ENCODE assay signal across 13 cellular contexts in genomic region chr17:20234266-20234665, GRCh38.
DNase-seq lines count a peak whose midpoint lies in the region; ATAC-seq, FAIRE-seq and TF ChIP-seq lines count a peak whose summit lies in the region.
"Had no signal": no experiment of that assay in that cellular context is flagged by ENCODE, and none has a peak within 500 bp of the region (broad histone marks: within the 10 kb centered on the region; RNA-seq: fewer than 3 reads in every experiment).

No MANE protein-coding gene starts in this region.

- H3K36me3 ChIP-seq in psoas muscle (ENCODE audit: insufficient read depth in 1 of 2, low read depth in 1 of 2): peaks cover 0 to 7% of the 10 kb centered on the region in 2 donors
- H3K36me3 ChIP-seq: right lobe of liver had no signal

- intact Hi-C loops in psoas muscle (cut with DNase I): loop anchor here in 1 of 2 donors (5.0 kb wide), 1 partner anchor 78 kb away; no protein-coding TSS in a partner anchor

- H3K27ac Mint-ChIP-seq in activated naive CD4-positive, alpha-beta T cell treated with anti-CD3 and anti-CD28 coated beads, Interleukin-2, amount 50 U/mL, for 24 hours: peak overlapping the region; percentile 91

- H3K4me3 ChIP-seq in psoas muscle: no peak overlapping the region
- H3K4me3 ChIP-seq: right lobe of liver, tibial nerve had no signal

- no peaks in the 10 kb centered on the region for H3K27me3 ChIP-seq in psoas muscle (ENCODE audit: insufficient read depth in 3 of 3, low read length in 2 of 3)
- H3K27me3 ChIP-seq: right lobe of liver, tibial nerve had no signal

- TF ChIP-seq POLR2A in GM12892 (IDR thresholded peaks at IDR 0.05; ENCODE audit: low read depth, low read length): no peak

- no peak for ATAC-seq in psoas muscle
- ATAC-seq: right lobe of liver had no signal

- H3K27me3 Mint-ChIP-seq in activated naive CD4-positive, alpha-beta T cell treated with anti-CD3 and anti-CD28 coated beads, Interleukin-2, amount 50 U/mL, for 24 hours: no peaks in the 10 kb centered on the region

- no peak for DNase-seq in GM12892 (ENCODE audit: insufficient read length)
- peak; percentile 15 to 16 for DNase-seq in activated CD4-positive, alpha-beta T cell treated with anti-CD3 and anti-CD28 coated beads for 4 hours
- DNase-seq in stimulated activated CD4-positive, alpha-beta T cell treated with anti-CD3 and anti-CD28 coated beads, TNF-alpha, amount 100 ng/mL, for 1 hour (ENCODE audit: low read depth in 3 of 3, low spot score in 1 of 3): peak in 2 of 3 donors; percentile 5 to 14
- DNase-seq in CD1c-positive myeloid dendritic cell (ENCODE audit: extremely low spot score): no peak
- no peak for DNase-seq in psoas muscle
- no peak for DNase-seq in NCI-H69 (lab: John Stamatoyannopoulos, UW)
- DNase-seq in NOMO-1 treated with dmso at 0.1 percent for 144 hours (lab: John Stamatoyannopoulos, UW; ENCODE audit: unreplicated experiment): no peak
- DNase-seq: AML-193; NCI-H1048; NK-92 treated with Interleukin-12 subunit alpha and Interleukin-12 subunit beta, amount 100 ng/mL, for 24 hours; right lobe of liver had no signal

- H3K27ac ChIP-seq in psoas muscle: no peak overlapping the region
- H3K27ac ChIP-seq: right lobe of liver, tibial nerve had no signal

- H3K4me3 Mint-ChIP-seq in activated naive CD4-positive, alpha-beta T cell treated with anti-CD3 and anti-CD28 coated beads, Interleukin-2, amount 50 U/mL, for 24 hours: peak overlapping the region; percentile 64

- FAIRE-seq in GM12892 (lab: Jason Lieb, UNC): peak; percentile 44

- H3K36me3 Mint-ChIP-seq in activated naive CD4-positive, alpha-beta T cell treated with anti-CD3 and anti-CD28 coated beads, Interleukin-2, amount 50 U/mL, for 24 hours: no peaks in the 10 kb centered on the region

- H3K4me1 ChIP-seq in psoas muscle: no peaks in the 10 kb centered on the region
- H3K4me1 ChIP-seq: right lobe of liver had no signal

- TF ChIP-seq CTCF in psoas muscle (IDR thresholded peaks at IDR 0.05): no peak

- H3K4me1 Mint-ChIP-seq in activated naive CD4-positive, alpha-beta T cell treated with anti-CD3 and anti-CD28 coated beads, Interleukin-2, amount 50 U/mL, for 24 hours: peaks cover 56% of the 10 kb centered on the region

- H3K9me3 Mint-ChIP-seq in activated naive CD4-positive, alpha-beta T cell treated with anti-CD3 and anti-CD28 coated beads, Interleukin-2, amount 50 U/mL, for 24 hours: no peaks in the 10 kb centered on the region

- WGBS in psoas muscle, 3 donors: 55 to 57% (median 56%) methylated on average over 4 of the region's 4 CpGs

- H3K9me3 ChIP-seq in psoas muscle: no peaks in the 10 kb centered on the region
- H3K9me3 ChIP-seq: right lobe of liver, tibial nerve had no signal

Comparison
In these comparisons a context has a peak if more than half of its experiments do, and no peak if none do; other contexts are left out.
1. DNase-seq: peak in activated CD4-positive, alpha-beta T cell treated with anti-CD3 and anti-CD28 coated beads for 4 hours (2 of 2) and stimulated activated CD4-positive, alpha-beta T cell treated with anti-CD3 and anti-CD28 coated beads, TNF-alpha, amount 100 ng/mL, for 1 hour (2 of 3); none in GM12892 (single experiment), CD1c-positive myeloid dendritic cell (single experiment), psoas muscle (0 of 2), NCI-H69 (single experiment) and NOMO-1 treated with dmso at 0.1 percent for 144 hours (single experiment).